26 cellular contexts compared by ENCODE assay signal in genomic region chr13:102190930-102191329, GRCh38.
"Had no signal": no experiment of that assay in that cellular context is flagged by ENCODE, and none has a peak within 500 bp of the region (broad histone marks: within the 10 kb centered on the region; RNA-seq: fewer than 3 reads in every experiment).

No MANE protein-coding gene starts in this region.

- DNase-seq: cerebellar nuclear complex; cortex of kidney; heart left ventricle; left cardiac atrium; left ventricle myocardium inferior; mesenchymal stem cell; midbrain; naive thymus-derived CD4-positive, alpha-beta T cell; right cardiac atrium; spleen; stimulated activated CD4-positive, alpha-beta T cell treated with anti-CD3 and anti-CD28 coated beads, Interleukin-4, amount 100 ng/mL, for 4 hours; stimulated activated naive CD8-positive, alpha-beta T cell treated with anti-CD3 and anti-CD28 coated beads, Interleukin-15, Interleukin-2, amounts not matched to agents 100 U/mL and 50 U/mL, for 24 hours; substantia nigra; testis; tibial artery had no signal

- H3K36me3 ChIP-seq: esophagus muscularis mucosa, gastroesophageal sphincter, heart left ventricle, left ventricle myocardium inferior, neural progenitor cell, prostate gland, spleen, tibial artery had no signal

- H3K27ac ChIP-seq: esophagus muscularis mucosa, foreskin keratinocyte, gastroesophageal sphincter, heart left ventricle, hepatocyte, left ventricle myocardium inferior, neural progenitor cell, prostate gland, spleen, testis, tibial artery had no signal

- H3K4me1 ChIP-seq: esophagus muscularis mucosa, gastroesophageal sphincter, left ventricle myocardium inferior, neural progenitor cell, prostate gland, spleen, testis, tibial artery had no signal

- H3K27me3 Mint-ChIP-seq: stimulated activated memory B cell treated with anti-CD40 and anti-IgM and Interleukin-4, amounts not matched to agents 10 μg/mL and 1 μg/mL and 100 μg/mL, for 72 hours; type B pancreatic cell had no signal

- H3K27me3 ChIP-seq: esophagus muscularis mucosa, foreskin keratinocyte, gastroesophageal sphincter, heart left ventricle, hepatocyte, neural progenitor cell, spleen, testis, tibial artery had no signal

- H3K4me1 Mint-ChIP-seq: nephron; stimulated activated memory B cell treated with anti-CD40 and anti-IgM and Interleukin-4, amounts not matched to agents 10 μg/mL and 1 μg/mL and 100 μg/mL, for 72 hours had no signal

- H3K4me3 Mint-ChIP-seq: naive thymus-derived CD4-positive, alpha-beta T cell; nephron; neural progenitor cell; stimulated activated memory B cell treated with anti-CD40 and anti-IgM and Interleukin-4, amounts not matched to agents 10 μg/mL and 1 μg/mL and 100 μg/mL, for 72 hours; type B pancreatic cell had no signal

- H3K4me3 ChIP-seq: esophagus muscularis mucosa, gastroesophageal sphincter, heart left ventricle, hepatocyte, left ventricle myocardium inferior, lung, neural progenitor cell, prostate gland, skin epidermis, spleen, testis, tibial artery had no signal

- H3K36me3 Mint-ChIP-seq: naive thymus-derived CD4-positive, alpha-beta T cell; neural progenitor cell; stimulated activated memory B cell treated with anti-CD40 and anti-IgM and Interleukin-4, amounts not matched to agents 10 μg/mL and 1 μg/mL and 100 μg/mL, for 72 hours; type B pancreatic cell had no signal

- H3K27ac Mint-ChIP-seq: naive thymus-derived CD4-positive, alpha-beta T cell; nephron; neural progenitor cell; stimulated activated memory B cell treated with anti-CD40 and anti-IgM and Interleukin-4, amounts not matched to agents 10 μg/mL and 1 μg/mL and 100 μg/mL, for 72 hours; type B pancreatic cell had no signal

- H3K9me3 ChIP-seq: esophagus muscularis mucosa, gastroesophageal sphincter, heart left ventricle, left ventricle myocardium inferior, prostate gland, spleen, testis, tibial artery had no signal

- H3K9me3 Mint-ChIP-seq: nephron; stimulated activated memory B cell treated with anti-CD40 and anti-IgM and Interleukin-4, amounts not matched to agents 10 μg/mL and 1 μg/mL and 100 μg/mL, for 72 hours; type B pancreatic cell had no signal

- ATAC-seq: foreskin keratinocyte; gastroesophageal sphincter; heart left ventricle; left cardiac atrium; naive thymus-derived CD4-positive, alpha-beta T cell; right cardiac atrium; stimulated activated memory B cell treated with anti-CD40 and anti-IgM and Interleukin-4, amounts not matched to agents 10 μg/mL and 1 μg/mL and 100 μg/mL, for 72 hours; stimulated activated naive CD8-positive, alpha-beta T cell treated with anti-CD3 and anti-CD28 coated beads, Interleukin-15, Interleukin-2, amounts not matched to agents 100 U/mL and 50 U/mL, for 24 hours had no signal
